Comparison of ENCODE assay signal across 27 cellular contexts in genomic region chr9:83570359-83570758, GRCh38. TPM values are rescaled to one million over a fixed set of nuclear protein-coding genes. Genes with fewer than 3 reads are reported as not detected.
DNase-seq lines count a peak whose midpoint lies in the region; ATAC-seq, FAIRE-seq and TF ChIP-seq lines count a peak whose summit lies in the region.
"Had no signal": no experiment of that assay in that cellular context is flagged by ENCODE, and none has a peak within 500 bp of the region (broad histone marks: within the 10 kb centered on the region; RNA-seq: fewer than 3 reads in every experiment).

No MANE protein-coding gene starts in this region.

- no peak for TF ChIP-seq RAD21 in A549 (conservative IDR thresholded peaks at IDR 0.05 in 1 of 2, IDR thresholded peaks at IDR 0.05 in 1 of 2)

- no peaks in the 10 kb centered on the region for H3K79me1 ChIP-seq in mesenchymal stem cell (replicated peaks; ENCODE audit: low read length, poor library complexity, severe bottlenecking)

- no peaks in the 10 kb centered on the region for H3K4me1 ChIP-seq in A549
- H3K4me1 ChIP-seq in mesenchymal stem cell (ENCODE audit: control insufficient read depth, insufficient read depth, low read depth, low read length) = no peaks in the 10 kb centered on the region
- H3K4me1 ChIP-seq: neural progenitor cell, uterus had no signal

- no peak overlapping the region for H2AK5ac ChIP-seq in mesenchymal stem cell (ENCODE audit: low read length, severe bottlenecking)

- no peak overlapping the region for H2AFZ ChIP-seq in mesenchymal stem cell (ENCODE audit: low read depth, low read length)
- H2AFZ ChIP-seq: neural progenitor cell had no signal

- H2BK15ac ChIP-seq in mesenchymal stem cell (ENCODE audit: low read depth, poor library complexity, severe bottlenecking) = no peak overlapping the region

- H3K9me3 ChIP-seq in A549 (0 out of 3 replicates have a peak, but pooled peaks cover 4% of the 10 kb centered on the region), mesenchymal stem cell (ENCODE audit: control insufficient read depth, low read length) (no peaks in the 10 kb centered on the region)
- H3K9me3 ChIP-seq: psoas muscle, uterus had no signal

- no peak overlapping the region for H4K91ac ChIP-seq in mesenchymal stem cell (ENCODE audit: low read length)

- H3K4me2 ChIP-seq in A549 (no peak overlapping the region), mesenchymal stem cell (ENCODE audit: low read length, poor library complexity, severe bottlenecking) (no peak overlapping the region)
- H3K4me2 ChIP-seq: neural progenitor cell had no signal

- FAIRE-seq in A549 (lab: Jason Lieb, UNC) = peak; percentile 28
- FAIRE-seq: endothelial cell of umbilical vein, G401.6 had no signal

- no peak overlapping the region for H3K4me3 ChIP-seq in A549
- H3K4me3 ChIP-seq in LNCaP clone FGC (ENCODE audit: low read depth, low read length) = no peak overlapping the region
- H3K4me3 ChIP-seq in mesenchymal stem cell (ENCODE audit: insufficient read depth in 1 of 2, low read depth in 1 of 2, low read length in 2 of 2) = no peak overlapping the region
- H3K4me3 ChIP-seq: neural progenitor cell, psoas muscle, uterus had no signal

- no peak overlapping the region for H2BK12ac ChIP-seq in mesenchymal stem cell (ENCODE audit: low read length in 2 of 2)

- no peak overlapping the region for H4K8ac ChIP-seq in mesenchymal stem cell (ENCODE audit: low read length)

- no peak for ATAC-seq in A549
- ATAC-seq in GM21360 (IDR thresholded peaks at IDR 0.05; ENCODE audit: unreplicated experiment) = no peak
- ATAC-seq: activated T-helper 17 cell treated with anti-CD3 and anti-CD28 coated beads, Interleukin-2, amount 50 U/mL, for 72 hours had no signal

- H3K27me3 ChIP-seq in mesenchymal stem cell (ENCODE audit: control insufficient read depth in 1 of 2, insufficient read depth in 1 of 2, low read length in 2 of 2) = no peaks in the 10 kb centered on the region
- H3K27me3 ChIP-seq: brain microvascular endothelial cell, neural progenitor cell, uterus had no signal

- H3K36me3 ChIP-seq in mesenchymal stem cell (ENCODE audit: control insufficient read depth in 1 of 2, insufficient read depth in 2 of 2, low read depth in 1 of 2, low read length in 2 of 2) = no peaks in the 10 kb centered on the region
- H3K36me3 ChIP-seq: brain microvascular endothelial cell, neural progenitor cell, uterus had no signal

- 20% methylated on average over 1 of the region's 1 CpG for WGBS in A549 (ENCODE audit: missing lambda C conversion rate)
- WGBS in mesenchymal stem cell = 84% methylated on average over 1 of the region's 1 CpG

- TF ChIP-seq EP300 in A549 (IDR thresholded peaks at IDR 0.05) = no peak

- DNase-seq in A549 (ENCODE audit: low read depth in 1 of 2, low spot score in 1 of 2) = no peak
- peak; percentile 11 for DNase-seq in LNCaP clone FGC (ENCODE audit: low read depth)
- peak; percentile 25 for DNase-seq in fibroblast of peridontal ligament (ENCODE audit: extremely low read depth)
- no peak for DNase-seq in mesenchymal stem cell
- no peak for DNase-seq in EL
- DNase-seq in stimulated activated CD4-positive, alpha-beta T cell treated with anti-CD3 and anti-CD28 coated beads, Interleukin-2, amount 100 ng/mL, for 24 hours = no peak
- DNase-seq in NCI-H187 (lab: John Stamatoyannopoulos, UW) = no peak
- DNase-seq: activated CD4-positive, alpha-beta T cell treated with anti-CD3 and anti-CD28 coated beads for 48 hours; activated naive CD8-positive, alpha-beta T cell treated with anti-CD3 and anti-CD28 coated beads for 36 hours; brain microvascular endothelial cell; CD4-positive, CD25-positive, alpha-beta regulatory T cell; dermis blood vessel endothelial cell; DMS 273 treated with DMSO at 0.1 percent for 48 hours; glutamatergic neuron; IMR-90; MM.1S; psoas muscle; SHP77; stimulated activated CD4-positive, alpha-beta T cell treated with anti-CD3 and anti-CD28 coated beads, Interleukin-12 subunit alpha, Interleukin-12 subunit beta, amount 100 ng/mL, for 4 hours; stimulated activated CD8-positive, alpha-beta memory T cell treated with anti-CD3 and anti-CD28 coated beads, Interleukin-4, amount 100 ng/mL, for 48 hours; uterus had no signal

- POLR2A ChIA-PET in A549 (lab: Yijun Ruan, JAX) = no interaction called here

- no peak overlapping the region for H3K14ac ChIP-seq in mesenchymal stem cell (ENCODE audit: low read length in 2 of 2)

- H3K27ac ChIP-seq in A549 (no peak overlapping the region), mesenchymal stem cell (ENCODE audit: low read length, poor library complexity, severe bottlenecking) (no peak overlapping the region)
- H3K27ac ChIP-seq: brain microvascular endothelial cell, HL-60, neural progenitor cell, psoas muscle, uterus had no signal

- H2BK120ac ChIP-seq in mesenchymal stem cell (ENCODE audit: low read depth, low read length) = no peak overlapping the region

- H3K23ac ChIP-seq in mesenchymal stem cell (ENCODE audit: low read length in 2 of 2) = no peak overlapping the region

- CTCF ChIA-PET in A549 (lab: Yijun Ruan, JAX) = no interaction called here

- peak overlapping the region; percentile 29 for H3K9ac ChIP-seq in mesenchymal stem cell (ENCODE audit: low read length)
- H3K9ac ChIP-seq: neural progenitor cell had no signal

- no peak overlapping the region for H3K4ac ChIP-seq in mesenchymal stem cell (ENCODE audit: low read depth in 1 of 2, low read length in 2 of 2)

- no peak overlapping the region for H3K18ac ChIP-seq in mesenchymal stem cell (ENCODE audit: low read depth in 1 of 2, low read length in 2 of 2)

- TF ChIP-seq CTCF in A549 (IDR thresholded peaks at IDR 0.05) = no peak
- TF ChIP-seq CTCF in LNCaP clone FGC (IDR thresholded peaks at IDR 0.05; ENCODE audit: control insufficient read depth, extremely low read depth, insufficient read depth) = no peak

- no peak for TF ChIP-seq POLR2A in A549 (IDR thresholded peaks at IDR 0.05; ENCODE audit: low read length)

- H2BK5ac ChIP-seq in mesenchymal stem cell (ENCODE audit: low read depth, low read length, poor library complexity, severe bottlenecking) = no peak overlapping the region

TF ChIP-seq in A549, 52 proteins besides CTCF, POLR2A, EP300 and RAD21 (continues in another document):
- TF ChIP-seq NR3C1 (IDR thresholded peaks at IDR 0.05) (no peak), SMC3 (IDR thresholded peaks at IDR 0.05) (no peak), KDM1A (IDR thresholded peaks at IDR 0.05; ENCODE audit: low read depth) (no peak), ESRRA (IDR thresholded peaks at IDR 0.05; ENCODE audit: borderline replicate concordance, low read length) (no peak), CBX8 (IDR thresholded peaks at IDR 0.05) (no peak), FOXS1 (CRISPR knock-in tag; IDR thresholded peaks at IDR 0.05) (no peak), HOXB13 (CRISPR knock-in tag; IDR thresholded peaks at IDR 0.05; ENCODE audit: low read depth) (no peak), MAZ (IDR thresholded peaks at IDR 0.05; ENCODE audit: borderline replicate concordance, low read depth, low read length) (no peak), EHMT2 (IDR thresholded peaks at IDR 0.05; ENCODE audit: low read depth) (no peak), FOSL2 (IDR thresholded peaks at IDR 0.05) (no peak), FOSL2 (CRISPR knock-in tag; IDR thresholded peaks at IDR 0.05) (no peak), FOSB (CRISPR knock-in tag; IDR thresholded peaks at IDR 0.05) (no peak), ZC3H11A (IDR thresholded peaks at IDR 0.05) (no peak), HOXA7 (CRISPR knock-in tag; IDR thresholded peaks at IDR 0.05) (no peak), POLR2AphosphoS2 (conservative IDR thresholded peaks at IDR 0.05; ENCODE audit: low read length) (no peak), PBX3 (IDR thresholded peaks at IDR 0.05) (no peak), CEBPB (IDR thresholded peaks at IDR 0.05) (no peak), ZSCAN20 (CRISPR knock-in tag; IDR thresholded peaks at IDR 0.05) (no peak)

RNA-seq across cellular contexts. Expression of gene FRMD3, which starts 32.2 kb away (rescaled TPM):
- polyA plus RNA-seq in A549 (2011; rRNA removed) = 1.7 and 2.2 TPM in 2 replicates
- polyA plus RNA-seq in A549 (2012; cell fraction: cytosol; rRNA removed) = 0.30 and 0.34 TPM in 2 replicates
- 0.67 and 1.1 TPM in 2 replicates for polyA plus RNA-seq in A549 (2012; cell fraction: nucleus; rRNA removed)
- polyA plus RNA-seq in A549 (2017; fragmentation: RNase III; extraction: RNeasy Plus Mini Kit Qiagen cat#74134 plus additional on column Dnase treatment) = 3.0 to 3.3 TPM (median 3.2 TPM) in 3 replicates
- 2.0 and 3.1 TPM in 2 replicates for polyA minus RNA-seq in A549 (2011; rRNA and poly(A)+ RNA removed)
- 0.08 TPM for polyA plus RNA-seq in mesenchymal stem cell (2013, experiment 1 of 2)
- 0.08 TPM for polyA plus RNA-seq in mesenchymal stem cell (2013, experiment 2 of 2)

RNA-seq across cellular contexts. Expression of gene IDNK, which starts 52.6 kb away (rescaled TPM):
- polyA plus RNA-seq in A549 (2011; rRNA removed) (13.4 and 16.2 TPM in 2 replicates), A549 (2017; fragmentation: RNase III; extraction: RNeasy Plus Mini Kit Qiagen cat#74134 plus additional on column Dnase treatment) (9.4 to 12.5 TPM (median 10.9 TPM) in 3 replicates)
- polyA plus RNA-seq in A549 (2012; cell fraction: cytosol; rRNA removed) = 3.5 TPM in 2 replicates
- 1.3 and 2.9 TPM in 2 replicates for polyA plus RNA-seq in A549 (2012; cell fraction: nucleus; rRNA removed)
- 1.9 and 3.4 TPM in 2 replicates for polyA minus RNA-seq in A549 (2011; rRNA and poly(A)+ RNA removed)
- 2.4 TPM for polyA plus RNA-seq in mesenchymal stem cell (2013, experiment 1 of 2)
- polyA plus RNA-seq in mesenchymal stem cell (2013, experiment 2 of 2) = 2.6 TPM

Comparison
In these comparisons a context has a peak if more than half of its experiments do, and no peak if none do; other contexts are left out.
1. DNase-seq: peak in LNCaP clone FGC (single experiment) and fibroblast of peridontal ligament (single experiment); none in A549 (0 of 2), mesenchymal stem cell (single experiment), EL (single experiment), stimulated activated CD4-positive, alpha-beta T cell treated with anti-CD3 and anti-CD28 coated beads, Interleukin-2, amount 100 ng/mL, for 24 hours (0 of 2) and NCI-H187 (0 of 2).